19 cellular contexts compared by ENCODE assay signal in genomic region chr11:15627560-15627959, GRCh38.
DNase-seq lines count a peak whose midpoint lies in the region; TF ChIP-seq lines count a peak whose summit lies in the region.
"Had no signal": no experiment of that assay in that cellular context is flagged by ENCODE, and none has a peak within 500 bp of the region (broad histone marks: within the 10 kb centered on the region; RNA-seq: fewer than 3 reads in every experiment).

No MANE protein-coding gene starts in this region.

- H3K36me3 Mint-ChIP-seq in progenitor cell of endocrine pancreas (ENCODE audit: insufficient read depth): no peaks in the 10 kb centered on the region
- H3K36me3 Mint-ChIP-seq in CD14-positive monocyte: no peaks in the 10 kb centered on the region
- no peaks in the 10 kb centered on the region for H3K36me3 Mint-ChIP-seq in Caco-2 (ENCODE audit: insufficient read depth, unreplicated experiment)

- no peak for TF ChIP-seq POLR2A in erythroblast (IDR thresholded peaks at IDR 0.05; ENCODE audit: low read length)

- H2AFZ ChIP-seq in GM23248: no peak overlapping the region

- H3K36me3 ChIP-seq in GM23248 (ENCODE audit: low read depth) (no peaks in the 10 kb centered on the region), Caco-2 (ENCODE audit: control insufficient read depth, insufficient read depth, low read length) (no peaks in the 10 kb centered on the region)
- H3K36me3 ChIP-seq: BLaER1 treated with 17β-estradiol and CSF1 and Interleukin-3, amounts not matched to agents 10 nM and 100 nM had no signal

- no peaks in the 10 kb centered on the region for H3K79me2 ChIP-seq in GM23248 (ENCODE audit: insufficient read depth)

- no peak overlapping the region for H3K4me2 ChIP-seq in GM23248 (ENCODE audit: unreplicated experiment)
- H3K4me2 ChIP-seq: BLaER1 treated with 17β-estradiol and CSF1 and Interleukin-3, amounts not matched to agents 10 nM and 100 nM; smooth muscle cell had no signal

- intact Hi-C loops in CD14-positive monocyte (cut with micrococcal nuclease) (no loop called here), Caco-2 (cut with micrococcal nuclease; ENCODE audit: unreplicated experiment) (no loop called here)

- H3K27ac ChIP-seq in GM23248: no peak overlapping the region
- H3K27ac ChIP-seq in RWPE1: no peak overlapping the region
- H3K27ac ChIP-seq: BLaER1 treated with 17β-estradiol and CSF1 and Interleukin-3, amounts not matched to agents 10 nM and 100 nM; psoas muscle had no signal

- no peaks in the 10 kb centered on the region for H3K9me3 ChIP-seq in GM23248 (ENCODE audit: low read depth)
- no peaks in the 10 kb centered on the region for H3K9me3 ChIP-seq in Caco-2
- H3K9me3 ChIP-seq: BLaER1 treated with 17β-estradiol and CSF1 and Interleukin-3, amounts not matched to agents 10 nM and 100 nM; psoas muscle had no signal

- TF ChIP-seq CTCF in RWPE1 (conservative IDR thresholded peaks at IDR 0.05; ENCODE audit: low read depth): no peak
- no peak for TF ChIP-seq CTCF in fibroblast of mammary gland (conservative IDR thresholded peaks at IDR 0.05; ENCODE audit: control insufficient read depth, insufficient read depth, low read depth, low read length)
- no peak for TF ChIP-seq CTCF in progenitor cell of endocrine pancreas (IDR thresholded peaks at IDR 0.05; ENCODE audit: unreplicated experiment)
- no peak for TF ChIP-seq CTCF in CD14-positive monocyte (IDR thresholded peaks at IDR 0.05)
- no peak for TF ChIP-seq CTCF in Caco-2 (IDR thresholded peaks at IDR 0.05; ENCODE audit: insufficient read depth in 1 of 2, low read depth in 1 of 2, low read length in 1 of 2, severe bottlenecking in 1 of 2, unreplicated experiment in 1 of 2)

- H3K9me2 ChIP-seq in GM23248 (ENCODE audit: insufficient read depth): no peaks in the 10 kb centered on the region

- H3K27me3 ChIP-seq in GM23248 (replicated peaks; ENCODE audit: insufficient read depth) (no peaks in the 10 kb centered on the region), Caco-2 (replicated peaks; ENCODE audit: control insufficient read depth, insufficient read depth, low read length) (no peaks in the 10 kb centered on the region)
- H3K27me3 ChIP-seq: BLaER1 treated with 17β-estradiol and CSF1 and Interleukin-3, amounts not matched to agents 10 nM and 100 nM had no signal

- H4K20me1 ChIP-seq in GM23248 (ENCODE audit: insufficient read depth): no peaks in the 10 kb centered on the region
- H4K20me1 ChIP-seq: BLaER1 treated with 17β-estradiol and CSF1 and Interleukin-3, amounts not matched to agents 10 nM and 100 nM had no signal

- peaks cover 44% of the 10 kb centered on the region for H3K27me3 Mint-ChIP-seq in progenitor cell of endocrine pancreas
- peaks cover 1 to 10% (median 1%) of the 10 kb centered on the region in 3 donors for H3K27me3 Mint-ChIP-seq in CD14-positive monocyte (ENCODE audit: low read depth in 3 of 3)
- no peaks in the 10 kb centered on the region for H3K27me3 Mint-ChIP-seq in Caco-2 (ENCODE audit: insufficient read depth, unreplicated experiment)
- H3K27me3 Mint-ChIP-seq: activated CD4-positive, alpha-beta T cell treated with anti-CD3 and anti-CD28 coated beads, Interleukin-2, amount 10 ng/mL, durations not matched to agents 24 days and 14 days had no signal

- H3F3A ChIP-seq in GM23248 (ENCODE audit: insufficient read depth): no peaks in the 10 kb centered on the region

- H3K9ac ChIP-seq in GM23248: no peak overlapping the region
- H3K9ac ChIP-seq: BLaER1 treated with 17β-estradiol and CSF1 and Interleukin-3, amounts not matched to agents 10 nM and 100 nM had no signal

- in situ Hi-C loops in GM23248 (cut with MboI): no loop called here

- H3K4me1 Mint-ChIP-seq in progenitor cell of endocrine pancreas (ENCODE audit: low read depth) (peaks cover 10% of the 10 kb centered on the region), CD14-positive monocyte (peaks cover 4% of the 10 kb centered on the region), Caco-2 (ENCODE audit: low read depth, unreplicated experiment) (peaks cover 7% of the 10 kb centered on the region)
- H3K4me1 Mint-ChIP-seq: activated CD4-positive, alpha-beta T cell treated with anti-CD3 and anti-CD28 coated beads, Interleukin-2, amount 10 ng/mL, durations not matched to agents 24 days and 14 days; stimulated activated naive CD8-positive, alpha-beta T cell treated with anti-CD3 and anti-CD28 coated beads, Interleukin-15, amount 100 ng/mL, for 72 hours had no signal

- no peaks in the 10 kb centered on the region for H3K9me3 Mint-ChIP-seq in progenitor cell of endocrine pancreas (ENCODE audit: low read depth)
- H3K9me3 Mint-ChIP-seq in CD14-positive monocyte: peaks cover 0 to 5% (median 0%) of the 10 kb centered on the region in 7 donors
- no peaks in the 10 kb centered on the region for H3K9me3 Mint-ChIP-seq in Caco-2 (ENCODE audit: unreplicated experiment)
- H3K9me3 Mint-ChIP-seq: activated CD4-positive, alpha-beta T cell treated with anti-CD3 and anti-CD28 coated beads, Interleukin-2, amount 10 ng/mL, durations not matched to agents 24 days and 14 days; H9; stimulated activated naive CD8-positive, alpha-beta T cell treated with anti-CD3 and anti-CD28 coated beads, Interleukin-15, amount 100 ng/mL, for 72 hours had no signal

- H3K27ac Mint-ChIP-seq in progenitor cell of endocrine pancreas (peak overlapping the region; percentile 2), CD14-positive monocyte (no peak overlapping the region), Caco-2 (ENCODE audit: unreplicated experiment) (no peak overlapping the region)
- H3K27ac Mint-ChIP-seq: activated CD4-positive, alpha-beta T cell treated with anti-CD3 and anti-CD28 coated beads, Interleukin-2, amount 10 ng/mL, durations not matched to agents 24 days and 14 days; H9; stimulated activated naive CD8-positive, alpha-beta T cell treated with anti-CD3 and anti-CD28 coated beads, Interleukin-15, amount 100 ng/mL, for 72 hours had no signal

- no TSS peak for BruUV-seq in Caco-2 (replicated peaks; lab: Mats Ljungman, UMichigan)

- DNase-seq in GM23248: peak; percentile 44
- peak; percentile 4 for DNase-seq in RWPE1 (ENCODE audit: low spot score)
- DNase-seq in fibroblast of mammary gland (ENCODE audit: low read depth): peak; percentile 5
- no peak for DNase-seq in progenitor cell of endocrine pancreas (ENCODE audit: low spot score, unreplicated experiment)
- DNase-seq in NCI-H748 (lab: John Stamatoyannopoulos, UW; ENCODE audit: unreplicated experiment): no peak
- no peak for DNase-seq in CD14-positive monocyte (ENCODE audit: low spot score)
- no peak for DNase-seq in erythroblast (lab: John Stamatoyannopoulos, UW)
- DNase-seq in Caco-2: no peak
- DNase-seq: activated CD4-positive, alpha-beta T cell treated with anti-CD3 and anti-CD28 coated beads, Interleukin-2, amount 10 ng/mL, durations not matched to agents 24 days and 14 days; effector memory CD4-positive, alpha-beta T cell; H9; hippocampal formation; NCI-H1694; NCI-H345; psoas muscle; stimulated activated CD4-positive, alpha-beta T cell treated with anti-CD3 and anti-CD28 coated beads, Interleukin-4, amount 100 ng/mL, for 1 hour; stimulated activated naive CD8-positive, alpha-beta T cell treated with anti-CD3 and anti-CD28 coated beads, Interleukin-15, amount 100 ng/mL, for 72 hours had no signal

- H3K4me3 Mint-ChIP-seq in progenitor cell of endocrine pancreas (ENCODE audit: low read depth): no peak overlapping the region
- no peak overlapping the region for H3K4me3 Mint-ChIP-seq in CD14-positive monocyte
- no peak overlapping the region for H3K4me3 Mint-ChIP-seq in Caco-2 (ENCODE audit: unreplicated experiment)
- H3K4me3 Mint-ChIP-seq: activated CD4-positive, alpha-beta T cell treated with anti-CD3 and anti-CD28 coated beads, Interleukin-2, amount 10 ng/mL, durations not matched to agents 24 days and 14 days; H9; stimulated activated naive CD8-positive, alpha-beta T cell treated with anti-CD3 and anti-CD28 coated beads, Interleukin-15, amount 100 ng/mL, for 72 hours had no signal

- H3K4me1 ChIP-seq in GM23248 (ENCODE audit: insufficient read depth): no peaks in the 10 kb centered on the region
- H3K4me1 ChIP-seq in Caco-2: peaks cover 9% of the 10 kb centered on the region
- H3K4me1 ChIP-seq: BLaER1 treated with 17β-estradiol and CSF1 and Interleukin-3, amounts not matched to agents 10 nM and 100 nM; psoas muscle had no signal

- POLR2A ChIA-PET in RWPE1 (lab: Yijun Ruan, JAX; ENCODE audit: low non-redundant PET): no interaction called here
- POLR2A ChIA-PET in Caco-2 (lab: Charles Lee): no interaction called here

- CTCF ChIA-PET in RWPE1 (lab: Yijun Ruan, JAX): no interaction called here
- CTCF ChIA-PET in Caco-2 (lab: Charles Lee): no interaction called here

- H3K4me3 ChIP-seq in GM23248 (no peak overlapping the region), fibroblast of mammary gland (ENCODE audit: control insufficient read depth, low read depth, low read length) (no peak overlapping the region), Caco-2 (ENCODE audit: low read depth, low read length) (no peak overlapping the region)
- H3K4me3 ChIP-seq: BLaER1 treated with 17β-estradiol and CSF1 and Interleukin-3, amounts not matched to agents 10 nM and 100 nM; psoas muscle; smooth muscle cell had no signal

Comparison
In these comparisons a context has a peak if more than half of its experiments do, and no peak if none do; other contexts are left out.
1. DNase-seq: peak in GM23248 (single experiment), RWPE1 (single experiment) and fibroblast of mammary gland (single experiment); none in progenitor cell of endocrine pancreas (single experiment), NCI-H748 (single experiment), CD14-positive monocyte (single experiment), erythroblast (0 of 2) and Caco-2 (0 of 2).